ENCODE assay signal across 12 cellular contexts in genomic region chr16:11250091-11250785, GRCh38. TPM values are rescaled to one million over a fixed set of nuclear protein-coding genes. Genes with fewer than 3 reads are reported as not detected.
A peak's percentile ranks its signal among the peaks of the same experiment; 100 is the strongest.
DNase-seq lines count a peak whose midpoint lies in the region; ATAC-seq, FAIRE-seq and TF ChIP-seq lines count a peak whose summit lies in the region.
"Had no signal": no experiment of that assay in that cellular context is flagged by ENCODE, and none has a peak within 500 bp of the region (broad histone marks: within the 10 kb centered on the region; RNA-seq: fewer than 3 reads in every experiment).

No MANE protein-coding gene starts in this region.

- peak; percentile 73; the same call in 1 of the 2 replicates for TF ChIP-seq POLR2A in GM12891 (IDR thresholded peaks at IDR 0.05; ENCODE audit: low read depth, low read length)
- TF ChIP-seq POLR2A in erythroblast (IDR thresholded peaks at IDR 0.05; ENCODE audit: low read length), result peak; percentile 53

- no peaks in the 10 kb centered on the region for H3K36me3 ChIP-seq in CD4-positive, CD25-positive, alpha-beta regulatory T cell (ENCODE audit: control insufficient read depth, insufficient read depth, low read length)

- no peaks in the 10 kb centered on the region for H3K9me3 ChIP-seq in CD4-positive, CD25-positive, alpha-beta regulatory T cell (ENCODE audit: control insufficient read depth in 2 of 2, low read length in 2 of 2)

- H3K4me3 Mint-ChIP-seq in CD4-positive, CD25-positive, alpha-beta regulatory T cell, result peak overlapping the region in 2 of 4 donors; percentile 61 to 79
- H3K4me3 Mint-ChIP-seq in mesothelial cell of epicardium, result no peak overlapping the region

- H3K4me1 ChIP-seq in CD4-positive, CD25-positive, alpha-beta regulatory T cell (ENCODE audit: control insufficient read depth, insufficient read depth, low read length, poor library complexity, severe bottlenecking), result peaks cover 43% of the 10 kb centered on the region

- no peak for TF ChIP-seq CTCF in mesothelial cell of epicardium (IDR thresholded peaks at IDR 0.05; ENCODE audit: unreplicated experiment)

- no peaks in the 10 kb centered on the region for H3K27me3 ChIP-seq in CD4-positive, CD25-positive, alpha-beta regulatory T cell (ENCODE audit: control insufficient read depth, insufficient read depth, low read length)

- H3K36me3 Mint-ChIP-seq in CD4-positive, CD25-positive, alpha-beta regulatory T cell, result peaks cover 15% of the 10 kb centered on the region
- no peaks in the 10 kb centered on the region for H3K36me3 Mint-ChIP-seq in mesothelial cell of epicardium

- FAIRE-seq in GM12891 (lab: Jason Lieb, UNC), result no peak

- H3K4me1 Mint-ChIP-seq in CD4-positive, CD25-positive, alpha-beta regulatory T cell, result peaks cover 15 to 51% (median 29%) of the 10 kb centered on the region in 4 donors
- H3K4me1 Mint-ChIP-seq in mesothelial cell of epicardium, result peaks cover 14% of the 10 kb centered on the region

- no peaks in the 10 kb centered on the region for H3K9me3 Mint-ChIP-seq in CD4-positive, CD25-positive, alpha-beta regulatory T cell
- H3K9me3 Mint-ChIP-seq in mesothelial cell of epicardium, result no peaks in the 10 kb centered on the region

- peak overlapping the region in 2 of 3 donors; percentile 29 to 95 for H3K27ac Mint-ChIP-seq in CD4-positive, CD25-positive, alpha-beta regulatory T cell
- no peak overlapping the region for H3K27ac Mint-ChIP-seq in mesothelial cell of epicardium

- peak in 1 of 3 donors; percentile 66 for DNase-seq in CD4-positive, CD25-positive, alpha-beta regulatory T cell
- no peak for DNase-seq in GM12891 (ENCODE audit: insufficient read length, low spot score)
- peak; percentile 36 for DNase-seq in SW480 (ENCODE audit: low spot score)
- peak in 1 of 2 experiments; percentile 16 for DNase-seq in erythroblast (lab: John Stamatoyannopoulos, UW)
- DNase-seq in LoVo (ENCODE audit: low spot score), result no peak
- no peak for DNase-seq in mesothelial cell of epicardium (ENCODE audit: low spot score in 2 of 2, unreplicated experiment in 2 of 2)
- DNase-seq: NCI-H345 had no signal

- no peaks in the 10 kb centered on the region for H3K27me3 Mint-ChIP-seq in CD4-positive, CD25-positive, alpha-beta regulatory T cell
- H3K27me3 Mint-ChIP-seq in mesothelial cell of epicardium (ENCODE audit: low read depth), result no peaks in the 10 kb centered on the region

- H3K27ac ChIP-seq in CD4-positive, CD25-positive, alpha-beta regulatory T cell (ENCODE audit: insufficient read depth, low read length, poor library complexity, severe bottlenecking), result no peak overlapping the region

- H3K4me3 ChIP-seq in CD4-positive, CD25-positive, alpha-beta regulatory T cell (ENCODE audit: low read depth, low read length), result no peak overlapping the region

- no peak for ATAC-seq in CD4-positive, CD25-positive, alpha-beta regulatory T cell (ENCODE audit: low read depth in 2 of 2)
- ATAC-seq in GM18861 (IDR thresholded peaks at IDR 0.05; ENCODE audit: unreplicated experiment) (no peak), HG03439 (IDR thresholded peaks at IDR 0.05; ENCODE audit: unreplicated experiment) (no peak)

TF ChIP-seq in GM12891, 5 proteins besides CTCF, POLR2A, EP300 and RAD21:
- TF ChIP-seq PAX5 (IDR thresholded peaks at IDR 0.05; ENCODE audit: insufficient read depth, low read length, severe bottlenecking) (no peak), POLR2AphosphoS5 (IDR thresholded peaks at IDR 0.05; ENCODE audit: low read depth, low read length) (peak; percentile 77)
TF ChIP-seq in GM12891: peak in this region for 1.

RNA-seq across cellular contexts. Expression of gene SOCS1, which starts 5.8 kb away (rescaled TPM):
- 91.5 TPM for total RNA-seq in CD4-positive, CD25-positive, alpha-beta regulatory T cell
- 10 to 100 TPM in 2 of 4 donors, 1 to 10 TPM in 2; 8.6 to 15.2 (median 9.7) TPM for polyA plus RNA-seq in CD4-positive, CD25-positive, alpha-beta regulatory T cell
- 8.3 TPM for polyA plus RNA-seq in GM12891 (2012; ENCODE audit: low read depth, missing spikeins)
- 11.2 to 12.3 TPM (median 11.7 TPM) in 3 replicates for total RNA-seq in mesothelial cell of epicardium

RNA-seq across cellular contexts. Expression of gene TNP2, which starts 18.9 kb away (rescaled TPM):
- not detected for total RNA-seq in CD4-positive, CD25-positive, alpha-beta regulatory T cell
- not detected for polyA plus RNA-seq in CD4-positive, CD25-positive, alpha-beta regulatory T cell
- polyA plus RNA-seq in GM12891 (2012; ENCODE audit: low read depth, missing spikeins), result not detected
- total RNA-seq in mesothelial cell of epicardium, result not detected in 3 replicates
- total RNA-seq: liver; T-helper 1 cell treated with Interleukin-12 subunit alpha and Interleukin-12 subunit beta and Interleukin-4 antibody, amounts not matched to agents 30 ng/mL and 1 ng/mL, for 36 hours had no signal
- polyA plus RNA-seq: esophagus, liver had no signal

RNA-seq across cellular contexts. Expression of gene PRM3, which starts 23.2 kb away (rescaled TPM):
- not detected for total RNA-seq in CD4-positive, CD25-positive, alpha-beta regulatory T cell
- not detected for polyA plus RNA-seq in CD4-positive, CD25-positive, alpha-beta regulatory T cell
- not detected for polyA plus RNA-seq in GM12891 (2012; ENCODE audit: low read depth, missing spikeins)
- not detected in 3 replicates for total RNA-seq in mesothelial cell of epicardium
- total RNA-seq: liver; T-helper 1 cell treated with Interleukin-12 subunit alpha and Interleukin-12 subunit beta and Interleukin-4 antibody, amounts not matched to agents 30 ng/mL and 1 ng/mL, for 36 hours had no signal
- polyA plus RNA-seq: esophagus, liver had no signal

RNA-seq across cellular contexts. Expression of gene PRM2, which starts 26.0 kb away (rescaled TPM):
- total RNA-seq in CD4-positive, CD25-positive, alpha-beta regulatory T cell, result not detected
- polyA plus RNA-seq in CD4-positive, CD25-positive, alpha-beta regulatory T cell, result not detected
- polyA plus RNA-seq in GM12891 (2012; ENCODE audit: low read depth, missing spikeins), result not detected
- total RNA-seq in mesothelial cell of epicardium, result not detected in 3 replicates
- total RNA-seq: liver; T-helper 1 cell treated with Interleukin-12 subunit alpha and Interleukin-12 subunit beta and Interleukin-4 antibody, amounts not matched to agents 30 ng/mL and 1 ng/mL, for 36 hours had no signal
- polyA plus RNA-seq: esophagus, liver had no signal

RNA-seq across cellular contexts. Expression of gene PRM1, which starts 30.9 kb away (rescaled TPM):
- not detected for total RNA-seq in CD4-positive, CD25-positive, alpha-beta regulatory T cell
- not detected for polyA plus RNA-seq in CD4-positive, CD25-positive, alpha-beta regulatory T cell
- polyA plus RNA-seq in GM12891 (2012; ENCODE audit: low read depth, missing spikeins), result not detected
- not detected in 3 replicates for total RNA-seq in mesothelial cell of epicardium
- total RNA-seq: liver; T-helper 1 cell treated with Interleukin-12 subunit alpha and Interleukin-12 subunit beta and Interleukin-4 antibody, amounts not matched to agents 30 ng/mL and 1 ng/mL, for 36 hours had no signal
- polyA plus RNA-seq: esophagus, liver had no signal
